Comparison of ENCODE assay signal across 6 cellular contexts in the genomic region with DNA sequence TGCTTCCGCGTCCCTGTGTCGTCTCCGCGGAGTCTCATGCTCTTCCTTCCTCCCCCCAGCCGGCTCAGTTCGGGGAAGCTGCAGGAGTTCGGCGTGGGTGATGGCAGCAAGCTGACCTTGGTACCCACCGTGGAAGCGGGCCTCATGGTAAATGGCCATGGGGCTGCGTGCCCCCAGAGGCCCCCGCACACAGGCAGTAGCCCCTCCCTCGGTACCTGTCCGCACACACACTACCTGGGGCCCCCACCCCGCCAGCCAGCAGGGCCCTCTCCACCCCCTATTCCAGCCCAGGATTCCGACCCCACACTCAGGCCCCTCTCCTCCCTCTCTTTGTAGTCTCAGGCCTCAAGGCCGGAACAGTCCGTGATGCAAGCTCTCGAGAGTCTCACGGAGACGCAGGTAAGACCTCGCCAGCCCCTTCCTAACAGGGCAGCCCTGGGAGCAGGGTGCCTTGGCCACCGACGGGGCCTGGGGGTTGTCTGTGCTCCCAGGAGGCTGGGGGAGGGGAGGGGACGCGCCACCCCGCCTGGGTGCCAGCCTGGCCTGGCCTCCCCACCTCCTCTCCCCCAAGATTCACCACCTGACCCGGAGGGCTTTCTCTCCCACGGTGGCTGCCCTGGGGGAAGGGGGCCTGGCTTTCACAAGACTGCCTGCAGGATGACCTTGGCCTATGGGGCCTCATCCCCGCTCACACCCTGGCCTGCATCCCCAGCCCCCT. TPM values are rescaled to one million over a fixed set of nuclear protein-coding genes. Genes with fewer than 3 reads are reported as not detected.
A peak's percentile ranks its signal among the peaks of the same experiment; 100 is the strongest.
DNase-seq lines count a peak whose midpoint lies in the region; ATAC-seq lines count a peak whose summit lies in the region.

No MANE protein-coding gene starts in this region.

- peak overlapping the region; percentile 92 for H3K4me3 Mint-ChIP-seq in activated naive CD4-positive, alpha-beta T cell treated with anti-CD3 and anti-CD28 coated beads, Interleukin-2, amount 50 U/mL, for 24 hours

- peak overlapping the region; percentile 91 for H3K27ac Mint-ChIP-seq in activated naive CD4-positive, alpha-beta T cell treated with anti-CD3 and anti-CD28 coated beads, Interleukin-2, amount 50 U/mL, for 24 hours

- no peaks in the 10 kb centered on the region for H3K27me3 Mint-ChIP-seq in activated naive CD4-positive, alpha-beta T cell treated with anti-CD3 and anti-CD28 coated beads, Interleukin-2, amount 50 U/mL, for 24 hours

- H3K9me3 Mint-ChIP-seq in activated naive CD4-positive, alpha-beta T cell treated with anti-CD3 and anti-CD28 coated beads, Interleukin-2, amount 50 U/mL, for 24 hours = no peaks in the 10 kb centered on the region

- no peak for ATAC-seq in GM18907 (IDR thresholded peaks at IDR 0.05; ENCODE audit: unreplicated experiment)
- no peak for ATAC-seq in HG02678 (IDR thresholded peaks at IDR 0.05; ENCODE audit: unreplicated experiment)

- DNase-seq in NCI-H2227 (lab: John Stamatoyannopoulos, UW; ENCODE audit: unreplicated experiment) (peak; percentile 31), NCI-H2227 treated with DMSO at 0.1 percent for 48 hours (lab: John Stamatoyannopoulos, UW) (no peak), lung microvascular endothelial cell (ENCODE audit: low read depth in 2 of 2) (peak; percentile 42)

- peaks cover 11% of the 10 kb centered on the region for H3K4me1 Mint-ChIP-seq in activated naive CD4-positive, alpha-beta T cell treated with anti-CD3 and anti-CD28 coated beads, Interleukin-2, amount 50 U/mL, for 24 hours

- H3K36me3 Mint-ChIP-seq in activated naive CD4-positive, alpha-beta T cell treated with anti-CD3 and anti-CD28 coated beads, Interleukin-2, amount 50 U/mL, for 24 hours = no peaks in the 10 kb centered on the region

RNA-seq across cellular contexts. Expression of a gene that starts 3.3 kb away (rescaled TPM):
- 3.2 and 5.4 TPM in 2 replicates for total RNA-seq in lung microvascular endothelial cell

RNA-seq across cellular contexts. Expression of a gene that starts 10.1 kb away (rescaled TPM):
- total RNA-seq in lung microvascular endothelial cell = 15.7 and 16.3 TPM in 2 replicates

RNA-seq across cellular contexts. Expression of a gene that starts 13.9 kb away (rescaled TPM):
- total RNA-seq in lung microvascular endothelial cell = 0.65 and 1.2 TPM in 2 replicates

RNA-seq across cellular contexts. Expression of a gene that starts 17.5 kb away (rescaled TPM):
- total RNA-seq in lung microvascular endothelial cell = 95.4 and 115 TPM in 2 replicates

RNA-seq across cellular contexts. Expression of a gene that starts 23.7 kb away (rescaled TPM):
- total RNA-seq in lung microvascular endothelial cell = 16.9 and 17.0 TPM in 2 replicates
